In genomic region chr2:196170681-196171247, GRCh38 we compare ENCODE assay signal across 8 cellular contexts. TPM values are rescaled to one million over a fixed set of nuclear protein-coding genes. Genes with fewer than 3 reads are reported as not detected.
DNase-seq lines count a peak whose midpoint lies in the region; ATAC-seq and TF ChIP-seq lines count a peak whose summit lies in the region.

No MANE protein-coding gene starts in this region.

- CTCF ChIA-PET in activated CD8-positive, alpha-beta T cell treated with anti-CD3 and anti-CD28 coated beads, Interleukin-2, amount 10 ng/mL, durations not matched to agents 7 days and 5 days (lab: Charles Lee), result interaction anchor here (0.9 to 4.6 kb wide), 9 partner anchors 11 to 106 kb away, joined by 3 to 26 read pairs (median 5); no protein-coding TSS in a partner anchor

- H3K9me3 Mint-ChIP-seq in activated CD8-positive, alpha-beta T cell treated with anti-CD3 and anti-CD28 coated beads, Interleukin-2, amount 10 ng/mL, durations not matched to agents 7 days and 5 days (ENCODE audit: insufficient read depth), result no peaks in the 10 kb centered on the region
- no peaks in the 10 kb centered on the region for H3K9me3 Mint-ChIP-seq in natural killer cell treated with Interleukin-12 subunit alpha and Interleukin-12 subunit beta and Interleukin-15 and Interleukin-18, amount 100 ng/mL, for 72 hours

- no peaks in the 10 kb centered on the region for H3K27me3 Mint-ChIP-seq in activated CD8-positive, alpha-beta T cell treated with anti-CD3 and anti-CD28 coated beads, Interleukin-2, amount 10 ng/mL, durations not matched to agents 7 days and 5 days (ENCODE audit: low read depth)
- no peaks in the 10 kb centered on the region for H3K27me3 Mint-ChIP-seq in natural killer cell treated with Interleukin-12 subunit alpha and Interleukin-12 subunit beta and Interleukin-15 and Interleukin-18, amount 100 ng/mL, for 72 hours

- peak overlapping the region; percentile 94 for H3K27ac Mint-ChIP-seq in activated CD8-positive, alpha-beta T cell treated with anti-CD3 and anti-CD28 coated beads, Interleukin-2, amount 10 ng/mL, durations not matched to agents 7 days and 5 days
- H3K27ac Mint-ChIP-seq in natural killer cell treated with Interleukin-12 subunit alpha and Interleukin-12 subunit beta and Interleukin-15 and Interleukin-18, amount 100 ng/mL, for 72 hours, result peak overlapping the region; percentile 81 to 86

- peak; percentile 64 for DNase-seq in Daoy (ENCODE audit: low read depth)
- DNase-seq in activated CD8-positive, alpha-beta T cell treated with anti-CD3 and anti-CD28 coated beads, Interleukin-2, amount 10 ng/mL, durations not matched to agents 7 days and 5 days, result peak; percentile 65
- peak; percentile 70 for DNase-seq in natural killer cell treated with Interleukin-12 subunit alpha and Interleukin-12 subunit beta and Interleukin-15 and Interleukin-18, amount 100 ng/mL, for 72 hours (ENCODE audit: low spot score)
- DNase-seq in LoVo (ENCODE audit: low spot score), result no peak
- no peak for DNase-seq in islet precursor cell

- POLR2A ChIA-PET in activated CD8-positive, alpha-beta T cell treated with anti-CD3 and anti-CD28 coated beads, Interleukin-2, amount 10 ng/mL, durations not matched to agents 7 days and 5 days (lab: Charles Lee), result interaction anchor here (0.6 to 11.0 kb wide), 38 partner anchors 8 to 638 kb away, joined by 3 to 348 read pairs (median 6); partner anchors contain the start of gene SLC39A10

- H3K4me3 Mint-ChIP-seq in activated CD8-positive, alpha-beta T cell treated with anti-CD3 and anti-CD28 coated beads, Interleukin-2, amount 10 ng/mL, durations not matched to agents 7 days and 5 days, result peak overlapping the region; percentile 96
- H3K4me3 Mint-ChIP-seq in natural killer cell treated with Interleukin-12 subunit alpha and Interleukin-12 subunit beta and Interleukin-15 and Interleukin-18, amount 100 ng/mL, for 72 hours, result peak overlapping the region; percentile 91

- no peak for TF ChIP-seq EP300 in Ishikawa (IDR thresholded peaks at IDR 0.05; ENCODE audit: borderline replicate concordance)

- TF ChIP-seq RAD21 in Ishikawa (IDR thresholded peaks at IDR 0.05; ENCODE audit: low read depth), result no peak

- H3K36me3 Mint-ChIP-seq in activated CD8-positive, alpha-beta T cell treated with anti-CD3 and anti-CD28 coated beads, Interleukin-2, amount 10 ng/mL, durations not matched to agents 7 days and 5 days (ENCODE audit: low read depth), result peaks cover 80% of the 10 kb centered on the region
- peaks cover 36% of the 10 kb centered on the region for H3K36me3 Mint-ChIP-seq in natural killer cell treated with Interleukin-12 subunit alpha and Interleukin-12 subunit beta and Interleukin-15 and Interleukin-18, amount 100 ng/mL, for 72 hours

- peaks cover 26% of the 10 kb centered on the region for H3K4me1 Mint-ChIP-seq in activated CD8-positive, alpha-beta T cell treated with anti-CD3 and anti-CD28 coated beads, Interleukin-2, amount 10 ng/mL, durations not matched to agents 7 days and 5 days (ENCODE audit: low read depth)
- H3K4me1 Mint-ChIP-seq in natural killer cell treated with Interleukin-12 subunit alpha and Interleukin-12 subunit beta and Interleukin-15 and Interleukin-18, amount 100 ng/mL, for 72 hours (ENCODE audit: low read depth in 2 of 2), result peaks cover 34 to 42% of the 10 kb centered on the region in 2 donors

- ATAC-seq in GM21447 (IDR thresholded peaks at IDR 0.05; ENCODE audit: unreplicated experiment) (peak; percentile 8), esophagus mucosa (peak; percentile 43)
- peak; percentile 10 for ATAC-seq in activated CD8-positive, alpha-beta T cell treated with anti-CD3 and anti-CD28 coated beads, Interleukin-2, amount 10 ng/mL, durations not matched to agents 7 days and 5 days
- ATAC-seq in natural killer cell treated with Interleukin-12 subunit alpha and Interleukin-12 subunit beta and Interleukin-15 and Interleukin-18, amount 100 ng/mL, for 72 hours, result peak; percentile 22 to 23

TF ChIP-seq in Ishikawa, 13 proteins besides CTCF, POLR2A, EP300 and RAD21:
- TF ChIP-seq CREB1 (IDR thresholded peaks at IDR 0.05; ENCODE audit: low read depth), result no peak
- no peak for TF ChIP-seq NFIC (IDR thresholded peaks at IDR 0.05)
- no peak for TF ChIP-seq CEBPB (IDR thresholded peaks at IDR 0.05)
- TF ChIP-seq, protein P1, sequence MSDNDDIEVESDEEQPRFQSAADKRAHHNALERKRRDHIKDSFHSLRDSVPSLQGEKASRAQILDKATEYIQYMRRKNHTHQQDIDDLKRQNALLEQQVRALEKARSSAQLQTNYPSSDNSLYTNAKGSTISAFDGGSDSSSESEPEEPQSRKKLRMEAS (IDR thresholded peaks at IDR 0.05), result peak; percentile 33
- TF ChIP-seq YY1 (IDR thresholded peaks at IDR 0.05; ENCODE audit: low read depth), result no peak
- no peak for TF ChIP-seq FOXM1 (IDR thresholded peaks at IDR 0.05; ENCODE audit: borderline replicate concordance, low read depth)
- TF ChIP-seq EGR1 (IDR thresholded peaks at IDR 0.05), result no peak

RNA-seq across cellular contexts. Expression of gene STK17B, which starts 0.6 kb away (rescaled TPM):
- 43.4 and 47.7 TPM in 2 replicates for total RNA-seq in Daoy (2014; rRNA removed; shearing (Covaris generic))
- 100 to 1,000 TPM; 453 to 469 TPM for total RNA-seq in activated CD8-positive, alpha-beta T cell treated with anti-CD3 and anti-CD28 coated beads, Interleukin-2, amount 10 ng/mL, durations not matched to agents 7 days and 5 days
- 11.0 TPM for total RNA-seq in esophagus mucosa
- total RNA-seq in natural killer cell treated with Interleukin-12 subunit alpha and Interleukin-12 subunit beta and Interleukin-15 and Interleukin-18, amount 100 ng/mL, for 72 hours, result 100 to 1,000 TPM; 162 to 182 TPM

Comparison
In these comparisons a context has a peak if more than half of its experiments do, and no peak if none do; other contexts are left out.
1. DNase-seq: peak in Daoy (single experiment), activated CD8-positive, alpha-beta T cell treated with anti-CD3 and anti-CD28 coated beads, Interleukin-2, amount 10 ng/mL, durations not matched to agents 7 days and 5 days (single experiment) and natural killer cell treated with Interleukin-12 subunit alpha and Interleukin-12 subunit beta and Interleukin-15 and Interleukin-18, amount 100 ng/mL, for 72 hours (single experiment); none in LoVo (single experiment) and islet precursor cell (single experiment).
2. Peak in every context shown above with its lines, with median percentiles within 50 percentile points of each other: ATAC-seq.